28 cellular contexts compared by ENCODE assay signal in genomic region chr15:42199126-42199525, GRCh38. TPM values are rescaled to one million over a fixed set of nuclear protein-coding genes. Genes with fewer than 3 reads are reported as not detected.
"Had no signal": no experiment of that assay in that cellular context is flagged by ENCODE, and none has a peak within 500 bp of the region (broad histone marks: within the 10 kb centered on the region; RNA-seq: fewer than 3 reads in every experiment).

No MANE protein-coding gene starts in this region.

- H3K27ac Mint-ChIP-seq: activated naive CD8-positive, alpha-beta T cell treated with anti-CD3 and anti-CD28 coated beads, Interleukin-2, amount 10 ng/mL, durations not matched to agents 7 days and 5 days; T-helper 17 cell; WTC11 had no signal

- H3K4me3 ChIP-seq: breast epithelium, colonic mucosa, Peyer's patch, SJCRH30 had no signal

- H3K4me1 ChIP-seq: breast epithelium, colonic mucosa, SJCRH30 had no signal

- H3K27me3 ChIP-seq: breast epithelium, colonic mucosa, Peyer's patch, SJCRH30 had no signal

- H3K36me3 ChIP-seq: breast epithelium, colonic mucosa had no signal

- ATAC-seq: activated T-cell treated with anti-CD3 and anti-CD28 coated beads, Interleukin-2, amount 50 U/mL, for 72 hours; T-helper 17 cell; WTC11 had no signal

- H3K4me1 Mint-ChIP-seq: WTC11 had no signal

- H3K27me3 Mint-ChIP-seq: activated naive CD8-positive, alpha-beta T cell treated with anti-CD3 and anti-CD28 coated beads, Interleukin-2, amount 10 ng/mL, durations not matched to agents 7 days and 5 days; T-helper 17 cell had no signal

- DNase-seq: activated CD4-positive, alpha-beta T cell treated with anti-CD3 and anti-CD28 coated beads for 48 hours; activated CD4-positive, alpha-beta T cell treated with anti-CD3 and anti-CD28 coated beads, Interleukin-2, amount 50 U/mL, for 4 hours; activated CD4-positive, CD25-positive, alpha-beta regulatory T cell treated with anti-CD3 and anti-CD28 coated beads, Interleukin-2, amount 50 U/mL, for 72 hours; activated CD8-positive, alpha-beta memory T cell treated with anti-CD3 and anti-CD28 coated beads for 24 hours; activated naive CD4-positive, alpha-beta T cell treated with anti-CD3 and anti-CD28 coated beads, Interleukin-2, amount 50 U/mL, for 16 hours; activated naive CD8-positive, alpha-beta T cell treated with anti-CD3 and anti-CD28 coated beads, Interleukin-2, amount 10 ng/mL, durations not matched to agents 7 days and 5 days; activated T-cell treated with anti-CD3 and anti-CD28 coated beads, Interleukin-2, amount 50 U/mL, for 72 hours; aorta; caudate nucleus; colonic mucosa; Kasumi-1; NCI-H1105 treated with DMSO at 0.1 percent for 48 hours; NCI-H1930; NCI-H2171 treated with DMSO at 0.1 percent for 48 hours; NCI-H226; NCI-H526 treated with DMSO at 0.1 percent for 48 hours; NCI-H82; OCI-M1; Peyer's patch; Right ventricle myocardium superior; SJCRH30; T-helper 17 cell; T-helper 9 cell had no signal

- H3K4me3 Mint-ChIP-seq: activated naive CD8-positive, alpha-beta T cell treated with anti-CD3 and anti-CD28 coated beads, Interleukin-2, amount 10 ng/mL, durations not matched to agents 7 days and 5 days; activated T-cell treated with anti-CD3 and anti-CD28 coated beads, Interleukin-2, amount 50 U/mL, for 72 hours; T-helper 17 cell; WTC11 had no signal

- H3K9me3 ChIP-seq: breast epithelium, colonic mucosa, Peyer's patch had no signal

- H3K27ac ChIP-seq: breast epithelium, colonic mucosa, Peyer's patch, RWPE1, SJCRH30 had no signal

RNA-seq across cellular contexts. Expression of gene PLA2G4F, which starts 42.7 kb away (rescaled TPM):
- total RNA-seq: activated naive CD8-positive, alpha-beta T cell treated with anti-CD3 and anti-CD28 coated beads, Interleukin-2, amount 10 ng/mL, durations not matched to agents 7 days and 5 days; aorta; cerebellum; NCI-H460; SJCRH30; T-helper 17 cell had no signal
